3 cellular contexts compared by ENCODE assay signal in the genomic region with DNA sequence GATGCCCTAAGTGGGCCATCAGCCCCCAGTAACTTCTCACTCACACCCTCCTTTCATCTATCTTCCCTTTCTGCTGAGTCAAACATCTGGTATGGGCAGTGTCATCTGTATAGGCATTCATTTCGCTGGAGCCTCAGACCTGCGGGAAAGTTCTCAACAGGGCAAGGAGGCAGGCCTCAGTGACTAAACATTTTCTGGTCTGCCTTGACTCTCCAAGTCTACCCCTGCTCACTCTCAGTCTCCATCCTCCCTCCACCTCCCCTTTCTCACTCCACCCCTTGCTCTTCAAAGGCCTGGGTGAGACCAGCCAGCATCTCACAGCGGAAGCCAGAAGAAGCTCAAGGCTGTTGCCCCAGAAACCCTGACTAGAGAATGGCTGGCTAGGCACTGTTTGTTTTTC.
TF ChIP-seq lines count a peak whose summit lies in the region.

No MANE protein-coding gene starts in this region.

TF ChIP-seq in A549, 52 proteins besides CTCF, POLR2A, EP300 and RAD21:
- TF ChIP-seq MAFK (IDR thresholded peaks at IDR 0.05; ENCODE audit: partially characterized antibody) (peak; percentile 43), CBX8 (IDR thresholded peaks at IDR 0.05) (no peak)

TF ChIP-seq in HCT116, 20 proteins besides CTCF, POLR2A, EP300 and RAD21:
- no peak for TF ChIP-seq EGR1 (IDR thresholded peaks at IDR 0.05; ENCODE audit: low read depth)
- TF ChIP-seq FOSL1 (IDR thresholded peaks at IDR 0.05; ENCODE audit: low read depth) = no peak
- TF ChIP-seq ZNF274 (IDR thresholded peaks at IDR 0.05; ENCODE audit: low read depth, low read length) = no peak
- no peak for TF ChIP-seq YY1 (IDR thresholded peaks at IDR 0.05; ENCODE audit: extremely low read depth, insufficient replicate concordance, low read depth, low read length)
- TF ChIP-seq CEBPB (IDR thresholded peaks at IDR 0.05; ENCODE audit: low read depth) = no peak
- no peak for TF ChIP-seq SP1 (IDR thresholded peaks at IDR 0.05; ENCODE audit: low read depth)
- TF ChIP-seq ZFX (IDR thresholded peaks at IDR 0.05) = no peak
- no peak for TF ChIP-seq CBX3 (IDR thresholded peaks at IDR 0.05; ENCODE audit: low read depth)
- TF ChIP-seq, protein P1, sequence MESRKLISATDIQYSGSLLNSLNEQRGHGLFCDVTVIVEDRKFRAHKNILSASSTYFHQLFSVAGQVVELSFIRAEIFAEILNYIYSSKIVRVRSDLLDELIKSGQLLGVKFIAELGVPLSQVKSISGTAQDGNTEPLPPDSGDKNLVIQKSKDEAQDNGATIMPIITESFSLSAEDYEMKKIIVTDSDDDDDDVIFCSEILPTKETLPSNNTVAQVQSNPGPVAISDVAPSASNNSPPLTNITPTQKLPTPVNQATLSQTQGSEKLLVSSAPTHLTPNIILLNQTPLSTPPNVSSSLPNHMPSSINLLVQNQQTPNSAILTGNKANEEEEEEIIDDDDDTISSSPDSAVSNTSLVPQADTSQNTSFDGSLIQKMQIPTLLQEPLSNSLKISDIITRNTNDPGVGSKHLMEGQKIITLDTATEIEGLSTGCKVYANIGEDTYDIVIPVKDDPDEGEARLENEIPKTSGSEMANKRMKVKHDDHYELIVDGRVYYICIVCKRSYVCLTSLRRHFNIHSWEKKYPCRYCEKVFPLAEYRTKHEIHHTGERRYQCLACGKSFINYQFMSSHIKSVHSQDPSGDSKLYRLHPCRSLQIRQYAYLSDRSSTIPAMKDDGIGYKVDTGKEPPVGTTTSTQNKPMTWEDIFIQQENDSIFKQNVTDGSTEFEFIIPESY (IDR thresholded peaks at IDR 0.05; ENCODE audit: extremely low read depth, insufficient replicate concordance, low read length) = no peak
- no peak for TF ChIP-seq ELF1 (IDR thresholded peaks at IDR 0.05; ENCODE audit: borderline replicate concordance, low read depth)
- TF ChIP-seq TCF7L2 (IDR thresholded peaks at IDR 0.05; ENCODE audit: borderline replicate concordance, extremely low read depth, insufficient read depth, insufficient read length) = no peak
- TF ChIP-seq, protein P2, sequence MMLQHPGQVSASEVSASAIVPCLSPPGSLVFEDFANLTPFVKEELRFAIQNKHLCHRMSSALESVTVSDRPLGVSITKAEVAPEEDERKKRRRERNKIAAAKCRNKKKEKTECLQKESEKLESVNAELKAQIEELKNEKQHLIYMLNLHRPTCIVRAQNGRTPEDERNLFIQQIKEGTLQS (IDR thresholded peaks at IDR 0.05) = no peak
TF ChIP-seq in HCT116: peak in this region for 0.

TF ChIP-seq in K562, 482 proteins besides CTCF, POLR2A, EP300 and RAD21:
- TF ChIP-seq ZNF316 (IDR thresholded peaks at IDR 0.05) (peak; percentile 42; the same call in 1 of the 2 replicates), MAFG (tag; conservative IDR thresholded peaks at IDR 0.05) (0 out of 2 replicates have a peak, but pooled peaks have one; percentile 14), C11orf30 (IDR thresholded peaks at IDR 0.05; ENCODE audit: low read depth) (0 out of 2 replicates have a peak, but pooled peaks have one; percentile 21), TRIM24 (IDR thresholded peaks at IDR 0.05) (no peak)
TF ChIP-seq in K562: peak in this region for 3.
